Comparison of ENCODE assay signal across 8 cellular contexts in genomic region chr1:90573736-90574135, GRCh38.
"Had no signal": no experiment of that assay in that cellular context is flagged by ENCODE, and none has a peak within 500 bp of the region (broad histone marks: within the 10 kb centered on the region; RNA-seq: fewer than 3 reads in every experiment).

No MANE protein-coding gene starts in this region.

- FAIRE-seq: G401.6, GM12878, GM12891, GM12892, GM18507, GM19239 had no signal

- ATAC-seq: GM12878 had no signal

- DNase-seq: GDM1, GF-D8 had no signal

- H3K4me3 ChIP-seq: GM12878 had no signal
